8 cellular contexts compared by ENCODE assay signal in the genomic region with DNA sequence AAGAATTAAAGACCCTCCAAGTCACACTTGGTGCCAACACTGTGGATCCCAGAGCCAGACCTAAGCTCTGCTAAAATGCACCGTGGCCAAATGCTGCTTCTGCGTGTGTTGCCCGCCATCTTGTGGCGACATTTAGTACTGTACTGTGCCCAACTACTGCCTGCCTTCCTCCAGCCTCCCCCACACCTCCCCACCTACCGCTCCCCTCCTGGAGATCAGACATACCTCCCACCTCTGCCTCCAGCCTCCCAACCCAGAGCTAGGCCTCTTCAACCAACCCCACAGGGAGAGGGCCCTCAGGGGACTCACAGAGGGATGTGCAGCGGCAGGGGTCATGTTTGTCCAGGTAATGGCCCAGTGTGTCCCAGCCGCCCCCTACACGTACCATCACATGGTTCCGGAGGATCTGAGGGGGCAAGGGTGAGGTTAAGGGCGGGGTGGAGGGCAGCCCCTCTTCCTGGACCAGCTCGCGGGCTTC. TPM values are rescaled to one million over a fixed set of nuclear protein-coding genes. Genes with fewer than 3 reads are reported as not detected.
A peak's percentile ranks its signal among the peaks of the same experiment; 100 is the strongest.
DNase-seq lines count a peak whose midpoint lies in the region; ATAC-seq and FAIRE-seq lines count a peak whose summit lies in the region.

No MANE protein-coding gene starts in this region.

- ATAC-seq in activated CD4-positive, CD25-positive, alpha-beta regulatory T cell treated with anti-CD3 and anti-CD28 coated beads, Interleukin-2, amount 50 U/mL, for 24 hours: peak; percentile 83 to 86
- ATAC-seq in left lobe of liver: peak; percentile 88
- ATAC-seq in GM21381 (IDR thresholded peaks at IDR 0.05; ENCODE audit: unreplicated experiment): no peak

- DNase-seq in AG08395 (ENCODE audit: low spot score) (peak; percentile 83), GM19239 (ENCODE audit: insufficient read length, low spot score) (peak; percentile 95), NCI-H2227 treated with DMSO at 0.1 percent for 48 hours (lab: John Stamatoyannopoulos, UW) (peak; percentile 57), left lobe of liver (ENCODE audit: low spot score) (peak; percentile 75)
- peak; percentile 69 for DNase-seq in central memory CD4-positive, alpha-beta T cell
- DNase-seq in stimulated activated CD4-positive, alpha-beta T cell treated with anti-CD3 and anti-CD28 coated beads, Interleukin-4, amount 100 ng/mL, for 24 hours: peak; percentile 83

- no peak for FAIRE-seq in GM19239 (lab: Jason Lieb, UNC)

RNA-seq across cellular contexts. Expression of a gene that starts 5.5 kb away (rescaled TPM):
- total RNA-seq in left lobe of liver: not detected

RNA-seq across cellular contexts. Expression of a gene that starts 13.1 kb away (rescaled TPM):
- total RNA-seq in left lobe of liver: not detected

RNA-seq across cellular contexts. Expression of a gene that starts 16.1 kb away (rescaled TPM):
- 2.3 TPM for total RNA-seq in left lobe of liver

RNA-seq across cellular contexts. Expression of a gene that starts 47.9 kb away (rescaled TPM):
- total RNA-seq in left lobe of liver: 0.45 TPM
